Comparison of ENCODE assay signal across 8 cellular contexts in genomic region chr19:40713939-40714338, GRCh38. TPM values are rescaled to one million over a fixed set of nuclear protein-coding genes. Genes with fewer than 3 reads are reported as not detected.
DNase-seq lines count a peak whose midpoint lies in the region; ATAC-seq and TF ChIP-seq lines count a peak whose summit lies in the region.

No MANE protein-coding gene starts in this region.

- no peak overlapping the region for H4K91ac ChIP-seq in neuronal stem cell (ENCODE audit: low read depth, low read length, poor library complexity)

- peak overlapping the region; percentile 42 for H3K27ac Mint-ChIP-seq in endodermal cell

- peak overlapping the region; percentile 14 for H2BK5ac ChIP-seq in neuronal stem cell (ENCODE audit: low read length)

- peak overlapping the region; percentile 26 for H2BK120ac ChIP-seq in neuronal stem cell (ENCODE audit: low read depth, low read length)

- H3K27me3 Mint-ChIP-seq in endodermal cell (ENCODE audit: insufficient read depth) = no peaks in the 10 kb centered on the region

- H3K9me3 ChIP-seq in MG63 (no peaks in the 10 kb centered on the region), endodermal cell (ENCODE audit: control insufficient read depth, low read length) (no peaks in the 10 kb centered on the region), neuronal stem cell (replicated peaks in 1 of 2; ENCODE audit: control insufficient read depth in 2 of 2, insufficient read depth in 1 of 2, low read depth in 1 of 2, low read length in 2 of 2) (no peaks in the 10 kb centered on the region)

- peaks cover 19% of the 10 kb centered on the region for H3K4me1 Mint-ChIP-seq in endodermal cell

- H3K27me3 ChIP-seq in MG63 (no peaks in the 10 kb centered on the region), endodermal cell (ENCODE audit: control insufficient read depth, insufficient read depth, low read length, poor library complexity, severe bottlenecking) (no peaks in the 10 kb centered on the region), neuronal stem cell (ENCODE audit: control insufficient read depth in 3 of 3, insufficient read depth in 3 of 3, low read depth in 1 of 3, low read length in 3 of 3) (no peaks in the 10 kb centered on the region)

- H3K4me2 ChIP-seq in neuronal stem cell (ENCODE audit: insufficient read depth, low read length, poor library complexity, severe bottlenecking) = peak overlapping the region; percentile 55

- peaks cover 30% of the 10 kb centered on the region for H3K36me3 ChIP-seq in MG63
- H3K36me3 ChIP-seq in endodermal cell (ENCODE audit: control insufficient read depth, insufficient read depth, low read length) = peaks cover 22% of the 10 kb centered on the region
- peaks cover 9 to 38% of the 10 kb centered on the region in 2 donors for H3K36me3 ChIP-seq in neuronal stem cell (replicated peaks in 1 of 2; ENCODE audit: control insufficient read depth in 2 of 2, insufficient read depth in 2 of 2, low read length in 2 of 2)

- H3K9ac ChIP-seq in endodermal cell (ENCODE audit: extremely low read depth, low read length, poor library complexity, severe bottlenecking) = no peak overlapping the region
- H3K9ac ChIP-seq in neuronal stem cell (ENCODE audit: low read depth, low read length, poor library complexity) = peak overlapping the region; percentile 68

- H2AK5ac ChIP-seq in neuronal stem cell (ENCODE audit: low read depth, low read length) = peak overlapping the region; percentile 23

- H3K4me3 ChIP-seq in AG09309 (ENCODE audit: control insufficient read depth, low read depth, low read length) (peak overlapping the region; percentile 64), MG63 (peak overlapping the region; percentile 52; the same call in 1 of the 2 replicates), endodermal cell (ENCODE audit: low read length) (peak overlapping the region; percentile 94), neuronal stem cell (ENCODE audit: low read length in 2 of 2) (peak overlapping the region in 1 of 2 donors; percentile 66)

- ATAC-seq in HG03095 (IDR thresholded peaks at IDR 0.05; ENCODE audit: unreplicated experiment) (no peak), HG02678 (IDR thresholded peaks at IDR 0.05; ENCODE audit: unreplicated experiment) (no peak)

- H3K27ac ChIP-seq in endodermal cell (ENCODE audit: low read depth, low read length) = no peak overlapping the region
- no peak overlapping the region for H3K27ac ChIP-seq in neuronal stem cell (replicated peaks; ENCODE audit: low read length)

- TF ChIP-seq CTCF in AG09309 (IDR thresholded peaks at IDR 0.05; ENCODE audit: control insufficient read depth, insufficient read depth, low read depth, low read length, missing control alignments) (no peak), endodermal cell (conservative IDR thresholded peaks at IDR 0.05) (no peak)

- H3K9me3 Mint-ChIP-seq in endodermal cell = no peaks in the 10 kb centered on the region

- H2AFZ ChIP-seq in neuronal stem cell (ENCODE audit: low read length) = no peak overlapping the region

- no peak overlapping the region for H3K4ac ChIP-seq in neuronal stem cell (ENCODE audit: low read length)

- DNase-seq in AG09309 (ENCODE audit: low read depth) (no peak), MG63 (no peak), endodermal cell (no peak), neuronal stem cell (ENCODE audit: low spot score) (no peak), DMS 273 (lab: John Stamatoyannopoulos, UW; ENCODE audit: unreplicated experiment) (no peak), iPS-NIHi11 (ENCODE audit: low spot score) (no peak)

- H3K4me3 Mint-ChIP-seq in endodermal cell = peak overlapping the region; percentile 91

- peaks cover 16% of the 10 kb centered on the region for H3K79me1 ChIP-seq in neuronal stem cell (ENCODE audit: low read depth, low read length)

- whole genome bisulfite sequencing in endodermal cell (ENCODE audit: insufficient coverage in 1 of 2, insufficient read length in 1 of 2), 2 experiments = 96% methylated on average over 8 of the region's 11 CpGs; no CpG with 5 or more reads in 1 of the 2 experiments
- WGBS in neuronal stem cell (ENCODE audit: extremely low coverage in 2 of 2, insufficient read length in 2 of 2, insufficient replicate concordance in 1 of 2), 2 donors = no CpG with 5 or more reads among the region's 11 CpGs

- no peaks in the 10 kb centered on the region for H3K4me1 ChIP-seq in endodermal cell (ENCODE audit: control insufficient read depth, insufficient read depth, low read length)
- H3K4me1 ChIP-seq in neuronal stem cell (ENCODE audit: control insufficient read depth in 2 of 2, insufficient read depth in 1 of 2, low read depth in 1 of 2, low read length in 2 of 2) = peaks cover 13 to 17% of the 10 kb centered on the region in 2 donors

- no peak overlapping the region for H3K14ac ChIP-seq in neuronal stem cell (ENCODE audit: low read length)

- H3K23ac ChIP-seq in neuronal stem cell (ENCODE audit: low read depth, low read length, poor library complexity) = no peak overlapping the region

- H2BK12ac ChIP-seq in neuronal stem cell (ENCODE audit: low read length) = no peak overlapping the region

- H4K8ac ChIP-seq in neuronal stem cell (ENCODE audit: low read depth, low read length) = no peak overlapping the region

- peaks cover 29% of the 10 kb centered on the region for H3K36me3 Mint-ChIP-seq in endodermal cell (ENCODE audit: low read depth)

- H3K18ac ChIP-seq in neuronal stem cell (ENCODE audit: low read length) = peak overlapping the region; percentile 50

- peak overlapping the region; percentile 56 for H2BK15ac ChIP-seq in neuronal stem cell (ENCODE audit: low read length)

RNA-seq across cellular contexts. Expression of gene COQ8B, which starts 2.7 kb away (rescaled TPM):
- 44.6 and 462 TPM in 2 replicates for total RNA-seq in MG63 (2014; rRNA removed; shearing (Covaris generic); ENCODE audit: low replicate concordance)
- total RNA-seq in endodermal cell = 10 to 100 TPM; 45.6 to 49.8 TPM
- polyA plus RNA-seq in endodermal cell (2013, experiment 1 of 2) = 39.8 TPM
- 34.3 TPM for polyA plus RNA-seq in endodermal cell (2013, experiment 2 of 2)
- 29.0 TPM for polyA plus RNA-seq in neuronal stem cell (2013, experiment 1 of 2)
- polyA plus RNA-seq in neuronal stem cell (2013, experiment 2 of 2) = 28.4 TPM

RNA-seq across cellular contexts. Expression of gene ITPKC, which starts 3.0 kb away (rescaled TPM):
- 22.3 and 23.8 TPM in 2 replicates for total RNA-seq in MG63 (2014; rRNA removed; shearing (Covaris generic); ENCODE audit: low replicate concordance)
- 10 to 100 TPM in 1 of 2 donors, 1 to 10 TPM in 1; 9.9 to 11.1 TPM for total RNA-seq in endodermal cell
- polyA plus RNA-seq in endodermal cell (2013, experiment 1 of 2) = 8.8 TPM
- 8.2 TPM for polyA plus RNA-seq in endodermal cell (2013, experiment 2 of 2)
- polyA plus RNA-seq in neuronal stem cell (2013, experiment 1 of 2) = 4.7 TPM
- polyA plus RNA-seq in neuronal stem cell (2013, experiment 2 of 2) = 4.7 TPM

RNA-seq across cellular contexts. Expression of gene NUMBL, which starts 23.5 kb away (rescaled TPM):
- total RNA-seq in MG63 (2014; rRNA removed; shearing (Covaris generic); ENCODE audit: low replicate concordance) = 42.1 and 42.8 TPM in 2 replicates
- 10 to 100 TPM; 32.7 to 46.9 TPM for total RNA-seq in endodermal cell
- 28.0 TPM for polyA plus RNA-seq in endodermal cell (2013, experiment 1 of 2)
- 31.5 TPM for polyA plus RNA-seq in endodermal cell (2013, experiment 2 of 2)
- 17.1 TPM for polyA plus RNA-seq in neuronal stem cell (2013, experiment 1 of 2)
- 16.9 TPM for polyA plus RNA-seq in neuronal stem cell (2013, experiment 2 of 2)

RNA-seq across cellular contexts. Expression of gene ACTMAP, which starts 36.3 kb away (rescaled TPM):
- 0.95 and 3.6 TPM in 2 replicates for total RNA-seq in MG63 (2014; rRNA removed; shearing (Covaris generic); ENCODE audit: low replicate concordance)
- total RNA-seq in endodermal cell = 10 to 100 TPM; 26.0 to 34.3 TPM
- 23.8 TPM for polyA plus RNA-seq in endodermal cell (2013, experiment 1 of 2)
- polyA plus RNA-seq in endodermal cell (2013, experiment 2 of 2) = 21.1 TPM
- 12.8 TPM for polyA plus RNA-seq in neuronal stem cell (2013, experiment 1 of 2)
- polyA plus RNA-seq in neuronal stem cell (2013, experiment 2 of 2) = 13.2 TPM

RNA-seq across cellular contexts. Expression of gene SNRPA, which starts 37.1 kb away (rescaled TPM):
- total RNA-seq in MG63 (2014; rRNA removed; shearing (Covaris generic); ENCODE audit: low replicate concordance) = 66.4 and 68.4 TPM in 2 replicates
- total RNA-seq in endodermal cell = 100 to 1,000 TPM; 160 to 199 TPM
- 206 TPM for polyA plus RNA-seq in endodermal cell (2013, experiment 1 of 2)
- polyA plus RNA-seq in endodermal cell (2013, experiment 2 of 2) = 196 TPM
- polyA plus RNA-seq in neuronal stem cell (2013, experiment 1 of 2) = 346 TPM
- polyA plus RNA-seq in neuronal stem cell (2013, experiment 2 of 2) = 347 TPM
